ENCODE assay signal across 8 cellular contexts in genomic region chr1:228139406-228139930, GRCh38. TPM values are rescaled to one million over a fixed set of nuclear protein-coding genes. Genes with fewer than 3 reads are reported as not detected.
DNase-seq lines count a peak whose midpoint lies in the region; ATAC-seq and TF ChIP-seq lines count a peak whose summit lies in the region.

No MANE protein-coding gene starts in this region.

- H3K9me3 ChIP-seq in skeletal muscle satellite cell (replicated peaks; ENCODE audit: low read length) = no peaks in the 10 kb centered on the region

- ATAC-seq in GM21526 (IDR thresholded peaks at IDR 0.05; ENCODE audit: low FRiP score, unreplicated experiment) = peak; percentile 0
- no peak for ATAC-seq in foreskin keratinocyte
- ATAC-seq in HG02763 (IDR thresholded peaks at IDR 0.05; ENCODE audit: unreplicated experiment) = no peak
- no peak for ATAC-seq in GM19351 (IDR thresholded peaks at IDR 0.05; ENCODE audit: unreplicated experiment)
- no peak for ATAC-seq in GM19328 (IDR thresholded peaks at IDR 0.05; ENCODE audit: unreplicated experiment)

- H3K36me3 ChIP-seq in skeletal muscle satellite cell (ENCODE audit: insufficient read depth, low read length) = peaks cover 15% of the 10 kb centered on the region

- no peaks in the 10 kb centered on the region for H3K4me1 ChIP-seq in foreskin keratinocyte
- H3K4me1 ChIP-seq in skeletal muscle satellite cell (ENCODE audit: control insufficient read depth, insufficient read depth, low read length) = peaks cover 30% of the 10 kb centered on the region

- no peak for TF ChIP-seq CTCF in VCaP (conservative IDR thresholded peaks at IDR 0.05)
- TF ChIP-seq CTCF in foreskin keratinocyte (conservative IDR thresholded peaks at IDR 0.05) = no peak

- peak overlapping the region; percentile 97 for H3K4me2 ChIP-seq in skeletal muscle satellite cell (ENCODE audit: low read length)

- peak overlapping the region; percentile 94 for H3K4me3 ChIP-seq in skeletal muscle satellite cell (ENCODE audit: low read length)

- H3K9ac ChIP-seq in skeletal muscle satellite cell (ENCODE audit: low read depth, low read length) = peak overlapping the region; percentile 100

- H3K27ac ChIP-seq in VCaP (peak overlapping the region; percentile 39), foreskin keratinocyte (peak overlapping the region; percentile 52)

- H3K27me3 ChIP-seq in foreskin keratinocyte (peaks cover 4% of the 10 kb centered on the region), skeletal muscle satellite cell (ENCODE audit: control insufficient read depth, insufficient read depth, low read length) (peaks cover 30% of the 10 kb centered on the region)

- no peak for DNase-seq in foreskin keratinocyte
- DNase-seq in HuH-7 (ENCODE audit: low spot score) = no peak

RNA-seq across cellular contexts. Expression of gene GUK1, which starts 0.6 kb away (rescaled TPM):
- 424 and 441 TPM in 2 replicates for total RNA-seq in foreskin keratinocyte
- polyA plus RNA-seq in foreskin keratinocyte = 603 and 671 TPM in 2 replicates
- total RNA-seq in skeletal muscle satellite cell (2012; rRNA removed) = 470 and 540 TPM in 2 replicates

RNA-seq across cellular contexts. Expression of gene GJC2, which starts 10.3 kb away (rescaled TPM):
- total RNA-seq in foreskin keratinocyte = 0.82 and 1.1 TPM in 2 replicates
- polyA plus RNA-seq in foreskin keratinocyte = 0.82 and 1.0 TPM in 2 replicates
- 1.3 and 1.5 TPM in 2 replicates for total RNA-seq in skeletal muscle satellite cell (2012; rRNA removed)

RNA-seq across cellular contexts. Expression of gene IBA57, which starts 26.1 kb away (rescaled TPM):
- total RNA-seq in foreskin keratinocyte = 5.1 and 7.4 TPM in 2 replicates
- 4.8 and 6.5 TPM in 2 replicates for polyA plus RNA-seq in foreskin keratinocyte
- 5.8 and 6.6 TPM in 2 replicates for total RNA-seq in skeletal muscle satellite cell (2012; rRNA removed)

RNA-seq across cellular contexts. Expression of gene MRPL55, which starts 30.4 kb away (rescaled TPM):
- total RNA-seq in foreskin keratinocyte = 73.6 and 77.5 TPM in 2 replicates
- polyA plus RNA-seq in foreskin keratinocyte = 105 and 111 TPM in 2 replicates
- 79.1 and 85.8 TPM in 2 replicates for total RNA-seq in skeletal muscle satellite cell (2012; rRNA removed)

RNA-seq across cellular contexts. Expression of gene C1orf35, which starts 36.3 kb away (rescaled TPM):
- 21.2 and 22.8 TPM in 2 replicates for total RNA-seq in foreskin keratinocyte
- 32.8 and 34.0 TPM in 2 replicates for polyA plus RNA-seq in foreskin keratinocyte
- 7.0 and 7.9 TPM in 2 replicates for total RNA-seq in skeletal muscle satellite cell (2012; rRNA removed)
